ENCODE assay signal across 11 cellular contexts in the genomic region with DNA sequence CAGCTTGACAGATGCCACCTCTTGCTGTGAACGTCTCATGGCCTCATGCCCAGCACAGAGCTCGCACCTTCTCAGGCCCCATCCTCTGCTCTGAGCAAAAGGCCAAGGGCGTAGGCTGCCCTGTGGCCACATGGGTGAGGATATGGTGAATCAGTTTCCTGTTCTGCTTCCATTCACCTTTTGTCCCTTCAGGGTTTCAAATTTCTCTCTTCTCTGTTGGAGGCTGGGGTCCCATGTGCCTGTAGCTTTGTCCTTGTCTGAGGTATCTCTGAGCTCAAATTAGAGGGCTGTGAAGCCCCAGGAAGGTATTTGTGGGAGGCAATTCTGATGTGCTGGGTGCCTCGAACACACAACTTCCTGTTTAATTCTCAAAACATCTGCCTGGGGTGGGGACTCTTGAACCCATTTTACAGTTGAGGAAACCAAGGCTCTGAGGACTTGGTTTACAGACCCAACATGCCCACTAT. TPM values are rescaled to one million over a fixed set of nuclear protein-coding genes. Genes with fewer than 3 reads are reported as not detected.
DNase-seq lines count a peak whose midpoint lies in the region; ATAC-seq, FAIRE-seq and TF ChIP-seq lines count a peak whose summit lies in the region.
"Had no signal": no experiment of that assay in that cellular context is flagged by ENCODE, and none has a peak within 500 bp of the region (broad histone marks: within the 10 kb centered on the region; RNA-seq: fewer than 3 reads in every experiment).

No MANE protein-coding gene starts in this region.

- FAIRE-seq in endothelial cell of umbilical vein (lab: Jason Lieb, UNC) = no peak

- CTCF ChIA-PET in activated naive CD4-positive, alpha-beta T cell treated with anti-CD3 and anti-CD28 coated beads for 36 hours (lab: Charles Lee) = interaction anchor here (0.6 to 4.1 kb wide), 4 partner anchors 9 to 646 kb away, joined by 3 to 34 read pairs (median 8); no protein-coding TSS in a partner anchor
- CTCF ChIA-PET in activated B cell treated with CpG ODN at 0.5 μM for 24 hours (lab: Charles Lee) = interaction anchor here (1.4 kb wide), 2 partner anchors 446 to 643 kb away, joined by 5 read pairs; no protein-coding TSS in a partner anchor
- CTCF ChIA-PET in endothelial cell of umbilical vein (lab: Charles Lee) = interaction anchor here (0.9 to 3.3 kb wide), 8 partner anchors 11 to 643 kb away, joined by 3 to 39 read pairs (median 8); no protein-coding TSS in a partner anchor

- no peak overlapping the region for H3K4me3 ChIP-seq in endothelial cell of umbilical vein (replicated peaks in 1 of 3; ENCODE audit: insufficient read depth in 1 of 3, low read depth in 1 of 3, low read length in 3 of 3)

- intact Hi-C loops in activated naive CD4-positive, alpha-beta T cell treated with anti-CD3 and anti-CD28 coated beads for 36 hours (cut with micrococcal nuclease) = no loop called here
- intact Hi-C loops in activated B cell treated with CpG ODN at 0.5 μM for 24 hours (cut with micrococcal nuclease) (no loop called here), endothelial cell of umbilical vein (cut with micrococcal nuclease) (no loop called here)

- no peak for TF ChIP-seq POLR2A in endothelial cell of umbilical vein (IDR thresholded peaks at IDR 0.05; ENCODE audit: low read depth, low read length)

- no peaks in the 10 kb centered on the region for H4K20me1 ChIP-seq in endothelial cell of umbilical vein (replicated peaks; ENCODE audit: control insufficient read depth, extremely low read depth, insufficient read depth, low read length)

- peaks cover 7% of the 10 kb centered on the region for H3K4me1 ChIP-seq in endothelial cell of umbilical vein (ENCODE audit: control insufficient read depth, extremely low read depth, insufficient read depth, low read length)

- no peak overlapping the region for H3K4me3 Mint-ChIP-seq in activated naive CD4-positive, alpha-beta T cell treated with anti-CD3 and anti-CD28 coated beads for 36 hours
- H3K4me3 Mint-ChIP-seq in activated B cell treated with CpG ODN at 0.5 μM for 24 hours = no peak overlapping the region

- no peak for ATAC-seq in activated B cell treated with CpG ODN at 0.5 μM for 24 hours (ENCODE audit: low read depth)
- ATAC-seq in HG03520 (IDR thresholded peaks at IDR 0.05; ENCODE audit: unreplicated experiment) = no peak
- ATAC-seq in GM21515 (IDR thresholded peaks at IDR 0.05; ENCODE audit: unreplicated experiment) = no peak

- no peaks in the 10 kb centered on the region for H3K36me3 ChIP-seq in endothelial cell of umbilical vein (ENCODE audit: control insufficient read depth in 2 of 2, extremely low read depth in 1 of 2, insufficient read depth in 2 of 2, low read length in 2 of 2)

- no peak overlapping the region for H2AFZ ChIP-seq in endothelial cell of umbilical vein (ENCODE audit: low read depth, low read length)

- no peak overlapping the region for H3K27ac ChIP-seq in endothelial cell of umbilical vein (ENCODE audit: insufficient read depth, low read depth, low read length)

- BruUV-seq in endothelial cell of umbilical vein (replicated peaks; lab: Mats Ljungman, UMichigan) = no TSS peak

- TF ChIP-seq CTCF in activated B cell treated with CpG ODN at 0.5 μM for 24 hours (IDR thresholded peaks at IDR 0.05) (no peak), endothelial cell of umbilical vein (IDR thresholded peaks at IDR 0.05; ENCODE audit: extremely low read depth in 1 of 2, insufficient read depth in 1 of 2, low read depth in 1 of 2, low read length in 2 of 2) (no peak)

- peak overlapping the region; percentile 72 for H3K27ac Mint-ChIP-seq in activated naive CD4-positive, alpha-beta T cell treated with anti-CD3 and anti-CD28 coated beads for 36 hours
- H3K27ac Mint-ChIP-seq in activated B cell treated with CpG ODN at 0.5 μM for 24 hours = peak overlapping the region; percentile 55

- POLR2A ChIA-PET in activated B cell treated with CpG ODN at 0.5 μM for 24 hours (lab: Charles Lee) (interaction anchor here (0.6 kb wide), 1 partner anchor 1072 kb away, joined by 3 read pairs; no protein-coding TSS in a partner anchor), endothelial cell of umbilical vein (lab: Charles Lee) (no interaction called here)

- H3K9ac ChIP-seq in endothelial cell of umbilical vein (replicated peaks; ENCODE audit: extremely low read depth, insufficient read depth, low read length) = no peak overlapping the region

- H3K9me3 ChIP-seq in endothelial cell of umbilical vein (replicated peaks; ENCODE audit: control insufficient read depth, insufficient read depth, low read length) = no peaks in the 10 kb centered on the region

- peak overlapping the region; percentile 16 for H3K4me2 ChIP-seq in endothelial cell of umbilical vein (ENCODE audit: insufficient read depth, low read length)

- H3K36me3 Mint-ChIP-seq in activated naive CD4-positive, alpha-beta T cell treated with anti-CD3 and anti-CD28 coated beads for 36 hours (ENCODE audit: low read depth) = peaks cover 26% of the 10 kb centered on the region
- peaks cover 11% of the 10 kb centered on the region for H3K36me3 Mint-ChIP-seq in activated B cell treated with CpG ODN at 0.5 μM for 24 hours (ENCODE audit: low read depth)

- dilution Hi-C loops in endothelial cell of umbilical vein (cut with MboI; ENCODE audit: extremely low pct_ligation_motif_present, low sequenced_read_pairs) = no loop called here

- H3K9me1 ChIP-seq in endothelial cell of umbilical vein (replicated peaks; ENCODE audit: control insufficient read depth, extremely low read depth, insufficient read depth, low read length) = no peaks in the 10 kb centered on the region

- peaks cover 44% of the 10 kb centered on the region for H3K4me1 Mint-ChIP-seq in activated naive CD4-positive, alpha-beta T cell treated with anti-CD3 and anti-CD28 coated beads for 36 hours (ENCODE audit: low read depth)
- H3K4me1 Mint-ChIP-seq in activated B cell treated with CpG ODN at 0.5 μM for 24 hours = peaks cover 41% of the 10 kb centered on the region

- no peaks in the 10 kb centered on the region for H3K9me3 Mint-ChIP-seq in activated naive CD4-positive, alpha-beta T cell treated with anti-CD3 and anti-CD28 coated beads for 36 hours
- no peaks in the 10 kb centered on the region for H3K9me3 Mint-ChIP-seq in activated B cell treated with CpG ODN at 0.5 μM for 24 hours

- no peaks in the 10 kb centered on the region for H3K27me3 Mint-ChIP-seq in activated naive CD4-positive, alpha-beta T cell treated with anti-CD3 and anti-CD28 coated beads for 36 hours (ENCODE audit: low read depth)
- H3K27me3 Mint-ChIP-seq in activated B cell treated with CpG ODN at 0.5 μM for 24 hours = no peaks in the 10 kb centered on the region

- no peaks in the 10 kb centered on the region for H3K27me3 ChIP-seq in endothelial cell of umbilical vein (ENCODE audit: control insufficient read depth in 2 of 2, insufficient read depth in 2 of 2, low read length in 2 of 2)

- H3K79me2 ChIP-seq in endothelial cell of umbilical vein (ENCODE audit: control insufficient read depth, insufficient read depth, low read length) = no peaks in the 10 kb centered on the region

- DNase-seq in activated naive CD4-positive, alpha-beta T cell treated with anti-CD3 and anti-CD28 coated beads for 36 hours = peak; percentile 21
- no peak for DNase-seq in activated naive CD4-positive, alpha-beta T cell treated with anti-CD3 and anti-CD28 coated beads, Interleukin-2, amount 50 U/mL, for 16 hours
- DNase-seq in activated B cell treated with CpG ODN at 0.5 μM for 24 hours (no peak), endothelial cell of umbilical vein (ENCODE audit: low read depth, low spot score) (peak; percentile 22)
- DNase-seq in stimulated activated CD8-positive, alpha-beta memory T cell treated with anti-CD3 and anti-CD28 coated beads, Interleukin-4, amount 100 ng/mL, for 48 hours = peak; percentile 67
- DNase-seq in effector CD8-positive, alpha-beta T cell (lab: John Stamatoyannopoulos, UW) = no peak
- DNase-seq: KBM-7, retina, T-helper 9 cell had no signal

TF ChIP-seq in endothelial cell of umbilical vein, 7 proteins besides CTCF, POLR2A, EP300 and RAD21:
- TF ChIP-seq MYC (IDR thresholded peaks at IDR 0.05; ENCODE audit: low read depth, low read length) (no peak), EZH2 (IDR thresholded peaks at IDR 0.05; ENCODE audit: borderline replicate concordance, low read depth, low read length, severe bottlenecking) (no peak), POLR2AphosphoS5 (IDR thresholded peaks at IDR 0.05; ENCODE audit: insufficient read depth, low read depth, low read length) (peak; percentile 20), FOS (IDR thresholded peaks at IDR 0.05; ENCODE audit: borderline replicate concordance, insufficient read depth, low read length) (no peak), JUN (IDR thresholded peaks at IDR 0.05; ENCODE audit: borderline replicate concordance, insufficient read depth, insufficient read length, low read depth) (no peak), GATA2 (IDR thresholded peaks at IDR 0.05; ENCODE audit: insufficient read depth, insufficient read length, low read depth, low read length) (no peak)
- TF ChIP-seq, protein P1, sequence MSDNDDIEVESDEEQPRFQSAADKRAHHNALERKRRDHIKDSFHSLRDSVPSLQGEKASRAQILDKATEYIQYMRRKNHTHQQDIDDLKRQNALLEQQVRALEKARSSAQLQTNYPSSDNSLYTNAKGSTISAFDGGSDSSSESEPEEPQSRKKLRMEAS (IDR thresholded peaks at IDR 0.05; ENCODE audit: insufficient read depth, insufficient read length) = no peak
TF ChIP-seq in endothelial cell of umbilical vein: peak in this region for 1.

RNA-seq across cellular contexts. Expression of a gene that starts 29.0 kb away (rescaled TPM):
- total RNA-seq in activated naive CD4-positive, alpha-beta T cell treated with anti-CD3 and anti-CD28 coated beads for 36 hours = 100 to 1,000 TPM; 167 TPM
- total RNA-seq in activated B cell treated with CpG ODN at 0.5 μM for 24 hours (2.8 and 4.8 TPM in 2 replicates), endothelial cell of umbilical vein (not detected in 2 replicates)
- 0.10 and 0.14 TPM in 2 replicates for polyA plus RNA-seq in endothelial cell of umbilical vein
- 0.07 TPM in 1 of 2 replicates, not detected in the other for polyA plus RNA-seq in endothelial cell of umbilical vein (2011; cell fraction: cytosol; rRNA removed)
- polyA plus RNA-seq in endothelial cell of umbilical vein (2011; cell fraction: nucleus; rRNA removed) = 0.78 and 0.99 TPM in 2 replicates
- 0.25 and 0.30 TPM in 2 replicates for polyA plus RNA-seq in endothelial cell of umbilical vein (2012)
- 0.12 TPM in 1 of 2 replicates, not detected in the other for polyA minus RNA-seq in endothelial cell of umbilical vein
- not detected for polyA minus RNA-seq in endothelial cell of umbilical vein (2011; cell fraction: cytosol; rRNA and poly(A)+ RNA removed)
- polyA minus RNA-seq in endothelial cell of umbilical vein (2011; cell fraction: nucleus; rRNA and poly(A)+ RNA removed) = 0.53 TPM in 1 of 2 replicates, not detected in the other

Comparison
In these comparisons a context has a peak if more than half of its experiments do, and no peak if none do; other contexts are left out.
1. DNase-seq: peak in activated naive CD4-positive, alpha-beta T cell treated with anti-CD3 and anti-CD28 coated beads for 36 hours (single experiment), endothelial cell of umbilical vein (single experiment) and stimulated activated CD8-positive, alpha-beta memory T cell treated with anti-CD3 and anti-CD28 coated beads, Interleukin-4, amount 100 ng/mL, for 48 hours (single experiment); none in activated naive CD4-positive, alpha-beta T cell treated with anti-CD3 and anti-CD28 coated beads, Interleukin-2, amount 50 U/mL, for 16 hours (single experiment), activated B cell treated with CpG ODN at 0.5 μM for 24 hours (single experiment) and effector CD8-positive, alpha-beta T cell (single experiment).
2. RNA of a gene that starts 29.0 kb away (total RNA-seq): 167 TPM in activated naive CD4-positive, alpha-beta T cell treated with anti-CD3 and anti-CD28 coated beads for 36 hours; 2.8 to 4.8 TPM in activated B cell treated with CpG ODN at 0.5 μM for 24 hours and not detected in endothelial cell of umbilical vein; every median in the first group is over 10 times any median in the second.